21 cellular contexts compared by ENCODE assay signal in the genomic region with DNA sequence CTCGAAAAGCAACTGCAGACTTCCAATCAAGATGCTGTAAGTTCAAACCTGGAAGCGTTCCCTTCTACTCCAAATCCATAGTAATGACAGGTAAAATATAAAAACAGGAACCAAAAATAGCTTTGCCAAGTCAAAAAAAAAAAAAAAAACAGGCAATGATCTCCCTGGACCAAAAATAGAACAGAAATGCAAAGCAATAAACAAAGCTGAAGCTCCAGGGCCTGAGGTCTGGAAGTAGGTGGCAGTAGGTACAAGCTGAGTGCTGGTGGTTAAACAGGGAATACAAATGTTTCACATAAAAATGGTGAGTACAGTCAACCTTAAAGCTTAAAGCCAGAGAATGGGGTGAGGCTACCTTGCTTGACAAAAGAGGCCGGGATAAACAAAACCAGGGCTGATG.
DNase-seq lines count a peak whose midpoint lies in the region; ATAC-seq and TF ChIP-seq lines count a peak whose summit lies in the region.
"Had no signal": no experiment of that assay in that cellular context is flagged by ENCODE, and none has a peak within 500 bp of the region (broad histone marks: within the 10 kb centered on the region; RNA-seq: fewer than 3 reads in every experiment).

No MANE protein-coding gene starts in this region.

- no peaks in the 10 kb centered on the region for H3K79me2 ChIP-seq in Karpas-422 (ENCODE audit: low read length)

- peak overlapping the region; percentile 46; the same call in 1 of the 2 replicates for H3K4me2 ChIP-seq in BLaER1
- H3K4me2 ChIP-seq in Karpas-422 (ENCODE audit: low read depth, low read length, poor library complexity, severe bottlenecking): peak overlapping the region; percentile 45

- no peak overlapping the region for H2AFZ ChIP-seq in Karpas-422 (ENCODE audit: low read length)

- ATAC-seq in SK-N-SH treated with all-trans-retinoic acid at 6 μM for 48 hours (peak; percentile 51), left lobe of liver (no peak), GM18909 (IDR thresholded peaks at IDR 0.05; ENCODE audit: poor library complexity, unreplicated experiment) (no peak), WTC11 (no peak)
- ATAC-seq: Panc1 had no signal

- H3K9me2 ChIP-seq in Karpas-422 (replicated peaks; ENCODE audit: insufficient read depth, low read length): no peaks in the 10 kb centered on the region

- H3K36me3 ChIP-seq in BLaER1: peaks cover 11% of the 10 kb centered on the region; the same call in 1 of the 2 replicates
- H3K36me3 ChIP-seq in Karpas-422 (ENCODE audit: insufficient read depth, low read length): peaks cover 3% of the 10 kb centered on the region
- H3K36me3 ChIP-seq: MG63 had no signal

- peaks cover 12% of the 10 kb centered on the region for H3K4me1 Mint-ChIP-seq in mesothelial cell of epicardium
- H3K4me1 Mint-ChIP-seq in WTC11: no peaks in the 10 kb centered on the region
- H3K4me1 Mint-ChIP-seq: H9 had no signal

- H3K4me1 ChIP-seq in BLaER1 (peaks cover 36% of the 10 kb centered on the region), Karpas-422 (ENCODE audit: low read length) (peaks cover 49% of the 10 kb centered on the region)

- H3K4me3 ChIP-seq in BLaER1 (no peak overlapping the region), Karpas-422 (ENCODE audit: low read length) (no peak overlapping the region)
- H3K4me3 ChIP-seq: MG63 had no signal

- no peak overlapping the region for H3K4me3 Mint-ChIP-seq in mesothelial cell of epicardium
- H3K4me3 Mint-ChIP-seq in WTC11: no peak overlapping the region
- H3K4me3 Mint-ChIP-seq: H9, HFFc6 had no signal

- no peaks in the 10 kb centered on the region for H4K20me1 ChIP-seq in BLaER1
- H4K20me1 ChIP-seq in Karpas-422 (ENCODE audit: insufficient read depth, low read depth, low read length): no peaks in the 10 kb centered on the region

- no peak overlapping the region for H3K27ac ChIP-seq in BLaER1
- peak overlapping the region; percentile 38; the same call in 1 of the 2 replicates for H3K27ac ChIP-seq in Karpas-422 (ENCODE audit: low read length)
- H3K27ac ChIP-seq: 22Rv1, C4-2B had no signal

- H3K36me3 Mint-ChIP-seq in mesothelial cell of epicardium (peaks cover 12% of the 10 kb centered on the region), WTC11 (peaks cover 19% of the 10 kb centered on the region; the same call in 1 of the 2 replicates)

- no peak overlapping the region for H3K9ac ChIP-seq in BLaER1
- H3K9ac ChIP-seq in Karpas-422 (ENCODE audit: low read length): no peak overlapping the region

- no peaks in the 10 kb centered on the region for H3K27me3 ChIP-seq in BLaER1
- H3K27me3 ChIP-seq in Karpas-422 (ENCODE audit: low read length): no peaks in the 10 kb centered on the region
- H3K27me3 ChIP-seq: MG63 had no signal

- TF ChIP-seq CTCF in mesothelial cell of epicardium (IDR thresholded peaks at IDR 0.05; ENCODE audit: unreplicated experiment) (no peak), WTC11 (IDR thresholded peaks at IDR 0.05) (no peak)

- H3K27ac Mint-ChIP-seq in mesothelial cell of epicardium (peak overlapping the region; percentile 79), WTC11 (no peak overlapping the region)
- H3K27ac Mint-ChIP-seq: HFFc6 had no signal

- no peak for DNase-seq in Karpas-422
- no peak for DNase-seq in mesothelial cell of epicardium (ENCODE audit: low spot score in 2 of 2, unreplicated experiment in 2 of 2)
- no peak for DNase-seq in left lobe of liver (ENCODE audit: low spot score)
- DNase-seq in WTC11 (ENCODE audit: low spot score): no peak
- no peak for DNase-seq in putamen (ENCODE audit: low spot score)
- DNase-seq: ACHN, H9, HFFc6, Kasumi-1, MG63, NCI-H1048, NCI-H1417 treated with DMSO at 0.1 percent for 48 hours, NCI-H187, NCI-H748 treated with DMSO at 0.1 percent for 48 hours, T-helper 1 cell had no signal

- POLR2A ChIA-PET in WTC11 (lab: Charles Lee): interaction anchor here (0.6 kb wide), 1 partner anchor 581 kb away, joined by 5 read pairs; no protein-coding TSS in a partner anchor

- H3K9me3 Mint-ChIP-seq in mesothelial cell of epicardium: peaks cover 15% of the 10 kb centered on the region
- H3K9me3 Mint-ChIP-seq in WTC11: peaks cover 43% of the 10 kb centered on the region

- CTCF ChIA-PET in WTC11 (lab: Charles Lee): no interaction called here

- H3K9me3 ChIP-seq in BLaER1 (peaks cover 21% of the 10 kb centered on the region), Karpas-422 (ENCODE audit: low read length) (no peaks in the 10 kb centered on the region)

- H3K27me3 Mint-ChIP-seq in mesothelial cell of epicardium (ENCODE audit: low read depth) (no peaks in the 10 kb centered on the region), WTC11 (ENCODE audit: low read depth) (peaks cover 3% of the 10 kb centered on the region; the same call in 1 of the 2 replicates)

TF ChIP-seq in SK-N-SH treated with all-trans-retinoic acid at 6 μM for 48 hours, 23 proteins besides CTCF, POLR2A, EP300 and RAD21 (continues in another document):
- TF ChIP-seq, protein P1, sequence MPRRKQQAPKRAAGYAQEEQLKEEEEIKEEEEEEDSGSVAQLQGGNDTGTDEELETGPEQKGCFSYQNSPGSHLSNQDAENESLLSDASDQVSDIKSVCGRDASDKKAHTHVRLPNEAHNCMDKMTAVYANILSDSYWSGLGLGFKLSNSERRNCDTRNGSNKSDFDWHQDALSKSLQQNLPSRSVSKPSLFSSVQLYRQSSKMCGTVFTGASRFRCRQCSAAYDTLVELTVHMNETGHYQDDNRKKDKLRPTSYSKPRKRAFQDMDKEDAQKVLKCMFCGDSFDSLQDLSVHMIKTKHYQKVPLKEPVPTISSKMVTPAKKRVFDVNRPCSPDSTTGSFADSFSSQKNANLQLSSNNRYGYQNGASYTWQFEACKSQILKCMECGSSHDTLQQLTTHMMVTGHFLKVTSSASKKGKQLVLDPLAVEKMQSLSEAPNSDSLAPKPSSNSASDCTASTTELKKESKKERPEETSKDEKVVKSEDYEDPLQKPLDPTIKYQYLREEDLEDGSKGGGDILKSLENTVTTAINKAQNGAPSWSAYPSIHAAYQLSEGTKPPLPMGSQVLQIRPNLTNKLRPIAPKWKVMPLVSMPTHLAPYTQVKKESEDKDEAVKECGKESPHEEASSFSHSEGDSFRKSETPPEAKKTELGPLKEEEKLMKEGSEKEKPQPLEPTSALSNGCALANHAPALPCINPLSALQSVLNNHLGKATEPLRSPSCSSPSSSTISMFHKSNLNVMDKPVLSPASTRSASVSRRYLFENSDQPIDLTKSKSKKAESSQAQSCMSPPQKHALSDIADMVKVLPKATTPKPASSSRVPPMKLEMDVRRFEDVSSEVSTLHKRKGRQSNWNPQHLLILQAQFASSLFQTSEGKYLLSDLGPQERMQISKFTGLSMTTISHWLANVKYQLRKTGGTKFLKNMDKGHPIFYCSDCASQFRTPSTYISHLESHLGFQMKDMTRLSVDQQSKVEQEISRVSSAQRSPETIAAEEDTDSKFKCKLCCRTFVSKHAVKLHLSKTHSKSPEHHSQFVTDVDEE (CRISPR knock-in tag; IDR thresholded peaks at IDR 0.05): no peak
- no peak for TF ChIP-seq ZFP3 (CRISPR knock-in tag; IDR thresholded peaks at IDR 0.05)
- no peak for TF ChIP-seq RARB (CRISPR knock-in tag; IDR thresholded peaks at IDR 0.05)
- no peak for TF ChIP-seq ZNF8 (CRISPR knock-in tag; IDR thresholded peaks at IDR 0.05)
- no peak for TF ChIP-seq ZFP30 (CRISPR knock-in tag; IDR thresholded peaks at IDR 0.05)
- no peak for TF ChIP-seq TOX (CRISPR knock-in tag; IDR thresholded peaks at IDR 0.05; ENCODE audit: borderline replicate concordance)
- TF ChIP-seq ISL1 (CRISPR knock-in tag; IDR thresholded peaks at IDR 0.05): no peak
- no peak for TF ChIP-seq ESRRG (CRISPR knock-in tag; IDR thresholded peaks at IDR 0.05)
- TF ChIP-seq OSR1 (CRISPR knock-in tag; IDR thresholded peaks at IDR 0.05): no peak
- no peak for TF ChIP-seq BACH2 (CRISPR knock-in tag; IDR thresholded peaks at IDR 0.05; ENCODE audit: borderline replicate concordance)

TF ChIP-seq in WTC11, 78 proteins besides CTCF, POLR2A, EP300 and RAD21:
- TF ChIP-seq, protein P2, sequence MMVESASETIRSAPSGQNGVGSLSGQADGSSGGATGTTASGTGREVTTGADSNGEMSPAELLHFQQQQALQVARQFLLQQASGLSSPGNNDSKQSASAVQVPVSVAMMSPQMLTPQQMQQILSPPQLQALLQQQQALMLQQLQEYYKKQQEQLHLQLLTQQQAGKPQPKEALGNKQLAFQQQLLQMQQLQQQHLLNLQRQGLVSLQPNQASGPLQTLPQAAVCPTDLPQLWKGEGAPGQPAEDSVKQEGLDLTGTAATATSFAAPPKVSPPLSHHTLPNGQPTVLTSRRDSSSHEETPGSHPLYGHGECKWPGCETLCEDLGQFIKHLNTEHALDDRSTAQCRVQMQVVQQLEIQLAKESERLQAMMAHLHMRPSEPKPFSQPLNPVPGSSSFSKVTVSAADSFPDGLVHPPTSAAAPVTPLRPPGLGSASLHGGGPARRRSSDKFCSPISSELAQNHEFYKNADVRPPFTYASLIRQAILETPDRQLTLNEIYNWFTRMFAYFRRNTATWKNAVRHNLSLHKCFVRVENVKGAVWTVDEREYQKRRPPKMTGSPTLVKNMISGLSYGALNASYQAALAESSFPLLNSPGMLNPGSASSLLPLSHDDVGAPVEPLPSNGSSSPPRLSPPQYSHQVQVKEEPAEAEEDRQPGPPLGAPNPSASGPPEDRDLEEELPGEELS (CRISPR knock-in tag; IDR thresholded peaks at IDR 0.05): no peak
- TF ChIP-seq ZBTB21 (CRISPR knock-in tag; IDR thresholded peaks at IDR 0.05; ENCODE audit: borderline replicate concordance): no peak
